Comparison of ENCODE assay signal across 10 cellular contexts in genomic region chr9:36603006-36603405, GRCh38. TPM values are rescaled to one million over a fixed set of nuclear protein-coding genes. Genes with fewer than 3 reads are reported as not detected.
A peak's percentile ranks its signal among the peaks of the same experiment; 100 is the strongest.
DNase-seq lines count a peak whose midpoint lies in the region; ATAC-seq, FAIRE-seq and TF ChIP-seq lines count a peak whose summit lies in the region.
"Had no signal": no experiment of that assay in that cellular context is flagged by ENCODE, and none has a peak within 500 bp of the region (broad histone marks: within the 10 kb centered on the region; RNA-seq: fewer than 3 reads in every experiment).

No MANE protein-coding gene starts in this region.

- peak; percentile 13 for DNase-seq in GM12864 (ENCODE audit: low read depth)
- DNase-seq in T-helper 17 cell, result no peak
- DNase-seq in memory B cell (ENCODE audit: low spot score in 2 of 2), result no peak
- no peak for DNase-seq in cardiac septum (ENCODE audit: low spot score)
- no peak for DNase-seq in D721Med (ENCODE audit: insufficient read length, low spot score)
- DNase-seq in lower lobe of right lung, result no peak
- no peak for DNase-seq in endothelial cell (ENCODE audit: low spot score)
- DNase-seq: pancreas had no signal

- intact Hi-C loops in cardiac septum (cut with DNase I) (no loop called here), lower lobe of right lung (cut with DNase I) (no loop called here)

- H3K4me3 ChIP-seq in GM12864 (ENCODE audit: low read depth, low read length) (no peak overlapping the region), lower lobe of right lung (no peak overlapping the region)
- H3K4me3 ChIP-seq: pancreas had no signal

- H3K9me3 Mint-ChIP-seq in memory B cell (no peaks in the 10 kb centered on the region), endothelial cell (ENCODE audit: unreplicated experiment) (no peaks in the 10 kb centered on the region)

- H3K27me3 ChIP-seq in lower lobe of right lung (ENCODE audit: low read depth), result no peaks in the 10 kb centered on the region
- H3K27me3 ChIP-seq: pancreas had no signal

- H3K4me1 ChIP-seq in lower lobe of right lung, result no peaks in the 10 kb centered on the region
- H3K4me1 ChIP-seq: pancreas had no signal

- peak overlapping the region; percentile 75 for H3K4me3 Mint-ChIP-seq in T-helper 17 cell
- peak overlapping the region; percentile 55 for H3K4me3 Mint-ChIP-seq in memory B cell
- H3K4me3 Mint-ChIP-seq in endothelial cell (ENCODE audit: unreplicated experiment), result no peak overlapping the region

- no peak overlapping the region for H3K27ac ChIP-seq in lower lobe of right lung
- H3K27ac ChIP-seq: pancreas had no signal

- H3K36me3 Mint-ChIP-seq in T-helper 17 cell (ENCODE audit: low read depth), result no peaks in the 10 kb centered on the region
- H3K36me3 Mint-ChIP-seq in memory B cell, result no peaks in the 10 kb centered on the region
- no peaks in the 10 kb centered on the region for H3K36me3 Mint-ChIP-seq in endothelial cell (ENCODE audit: low read depth, unreplicated experiment)

- no peak for FAIRE-seq in D721Med (lab: Jason Lieb, UNC)
- FAIRE-seq: islet of Langerhans, pancreas had no signal

- ATAC-seq in GM21825 (IDR thresholded peaks at IDR 0.05; ENCODE audit: unreplicated experiment), result peak; percentile 61
- ATAC-seq in T-helper 17 cell, result no peak
- ATAC-seq in memory B cell (ENCODE audit: low read depth), result no peak
- no peak for ATAC-seq in lower lobe of right lung
- ATAC-seq: pancreas had no signal

- H3K4me1 Mint-ChIP-seq in T-helper 17 cell (peaks cover 14% of the 10 kb centered on the region), memory B cell (peaks cover 7% of the 10 kb centered on the region), endothelial cell (ENCODE audit: unreplicated experiment) (no peaks in the 10 kb centered on the region)

- H3K27me3 Mint-ChIP-seq in T-helper 17 cell, result no peaks in the 10 kb centered on the region
- H3K27me3 Mint-ChIP-seq in memory B cell, result no peaks in the 10 kb centered on the region
- H3K27me3 Mint-ChIP-seq in endothelial cell (ENCODE audit: unreplicated experiment), result no peaks in the 10 kb centered on the region

- TF ChIP-seq CTCF in GM12864 (IDR thresholded peaks at IDR 0.05; ENCODE audit: low read depth, low read length, missing control alignments) (no peak), D721Med (IDR thresholded peaks at IDR 0.05; ENCODE audit: insufficient read depth, missing control alignments) (no peak), lower lobe of right lung (IDR thresholded peaks at IDR 0.05) (no peak), endothelial cell (IDR thresholded peaks at IDR 0.05; ENCODE audit: unreplicated experiment) (no peak)

- peak overlapping the region; percentile 73 for H3K27ac Mint-ChIP-seq in T-helper 17 cell
- H3K27ac Mint-ChIP-seq in memory B cell, result peak overlapping the region; percentile 35
- H3K27ac Mint-ChIP-seq in endothelial cell (ENCODE audit: unreplicated experiment), result no peak overlapping the region

- H3K9me3 ChIP-seq in T-helper 17 cell (ENCODE audit: control insufficient read depth, low read length, poor library complexity, severe bottlenecking) (no peaks in the 10 kb centered on the region), lower lobe of right lung (no peaks in the 10 kb centered on the region)
- H3K9me3 ChIP-seq: pancreas had no signal

- no peaks in the 10 kb centered on the region for H3K36me3 ChIP-seq in lower lobe of right lung
- H3K36me3 ChIP-seq: pancreas had no signal

RNA-seq across cellular contexts. Expression of gene MELK, which starts 30.3 kb away (rescaled TPM):
- total RNA-seq in T-helper 17 cell, result 1 to 10 TPM in 1 of 2 donors, under 1 TPM in 1; 0.73 to 1.2 TPM
- 0.13 TPM for total RNA-seq in cardiac septum
- 1.7 TPM for total RNA-seq in lower lobe of right lung
- 10.6 TPM for total RNA-seq in endothelial cell (ENCODE audit: unreplicated experiment)
